19 cellular contexts compared by ENCODE assay signal in genomic region chr10:16425449-16425848, GRCh38. TPM values are rescaled to one million over a fixed set of nuclear protein-coding genes. Genes with fewer than 3 reads are reported as not detected.
DNase-seq lines count a peak whose midpoint lies in the region; ATAC-seq, FAIRE-seq and TF ChIP-seq lines count a peak whose summit lies in the region.
"Had no signal": no experiment of that assay in that cellular context is flagged by ENCODE, and none has a peak within 500 bp of the region (broad histone marks: within the 10 kb centered on the region; RNA-seq: fewer than 3 reads in every experiment).

No MANE protein-coding gene starts in this region.

- no peak for TF ChIP-seq RAD21 in K562 (CRISPR knock-in tag; conservative IDR thresholded peaks at IDR 0.05 in 1 of 2, IDR thresholded peaks at IDR 0.05 in 1 of 2)

- no peak for FAIRE-seq in K562 (lab: Jason Lieb, UNC)
- FAIRE-seq: GM12878, H1 had no signal

- POLR2A ChIA-PET in K562 (lab: Yijun Ruan, JAX) = no interaction called here

- peaks cover 17% of the 10 kb centered on the region for H3K27me3 Mint-ChIP-seq in osteocyte (ENCODE audit: unreplicated experiment)

- peak; percentile 8 for DNase-seq in stimulated activated CD4-positive, alpha-beta T cell treated with anti-CD3 and anti-CD28 coated beads, Interleukin-4, amount 100 ng/mL, for 24 hours
- DNase-seq in stimulated activated CD4-positive, alpha-beta T cell treated with anti-CD3 and anti-CD28 coated beads, Interleukin-12 subunit alpha, Interleukin-12 subunit beta, amount 100 ng/mL, for 4 hours = no peak
- no peak for DNase-seq in K562 (ENCODE audit: extremely low read depth in 1 of 4, low spot score in 3 of 4)
- DNase-seq in occipital lobe (lab: John Stamatoyannopoulos, UW) = peak; percentile 15
- no peak for DNase-seq in SIG-M5 (lab: John Stamatoyannopoulos, UW)
- no peak for DNase-seq in AG08395 (ENCODE audit: low spot score)
- no peak for DNase-seq in osteocyte (ENCODE audit: extremely low spot score, unreplicated experiment)
- DNase-seq: 8988T; Calu3; CD8-positive, alpha-beta T cell; DMS79 treated with DMSO at 0.1 percent for 48 hours; EL had no signal

- no peak overlapping the region for H2AFZ ChIP-seq in K562 (ENCODE audit: low read depth, low read length)

- intact Hi-C loops in K562 (cut with micrococcal nuclease) = no loop called here

- H3K9me3 Mint-ChIP-seq in osteocyte (ENCODE audit: unreplicated experiment) = peaks cover 5% of the 10 kb centered on the region
- H3K9me3 Mint-ChIP-seq: CD8-positive, alpha-beta T cell had no signal

- H3K27me3 ChIP-seq in K562 (ENCODE audit: control insufficient read depth in 2 of 2, insufficient read depth in 2 of 2, low read length in 2 of 2) = peaks cover 9 to 22% of the 10 kb centered on the region in 2 experiments; a peak in 4 of 5 replicates
- H3K27me3 ChIP-seq: BLaER1 treated with 17β-estradiol and CSF1 and Interleukin-3, amounts not matched to agents 10 nM and 100 nM had no signal

- no peaks in the 10 kb centered on the region for H3K4me1 ChIP-seq in K562 (replicated peaks in 1 of 2; ENCODE audit: control insufficient read depth in 2 of 2, insufficient read depth in 2 of 2, low read length in 2 of 2)
- H3K4me1 ChIP-seq: BLaER1 treated with 17β-estradiol and CSF1 and Interleukin-3, amounts not matched to agents 10 nM and 100 nM; HAP-1 had no signal

- CTCF ChIA-PET in K562 (lab: Yijun Ruan, JAX; ENCODE audit: low intra/inter-chr PET ratio) = no interaction called here

- H3K36me3 Mint-ChIP-seq in osteocyte (ENCODE audit: unreplicated experiment) = no peaks in the 10 kb centered on the region
- H3K36me3 Mint-ChIP-seq: CD8-positive, alpha-beta T cell had no signal

- H3K4me3 Mint-ChIP-seq in osteocyte (ENCODE audit: unreplicated experiment) = no peak overlapping the region
- H3K4me3 Mint-ChIP-seq: B cell; CD8-positive, alpha-beta T cell had no signal

- WGBS in K562 (ENCODE audit: insufficient coverage, low coverage, missing lambda C conversion rate) = 0% methylated on average over 3 of the region's 3 CpGs

- no peak overlapping the region for H3K4me2 ChIP-seq in K562 (ENCODE audit: insufficient read depth, low read length)
- H3K4me2 ChIP-seq: BLaER1 treated with 17β-estradiol and CSF1 and Interleukin-3, amounts not matched to agents 10 nM and 100 nM had no signal

- TF ChIP-seq CTCF in K562 (IDR thresholded peaks at IDR 0.05 in 2 of 3, conservative IDR thresholded peaks at IDR 0.05 in 1 of 3; ENCODE audit: insufficient read depth in 2 of 3, low read depth in 1 of 3, low read length in 3 of 3) (no peak), osteocyte (IDR thresholded peaks at IDR 0.05) (no peak)

- ATAC-seq in K562 (no peak), GM21360 (IDR thresholded peaks at IDR 0.05; ENCODE audit: unreplicated experiment) (no peak)
- ATAC-seq: CD8-positive, alpha-beta T cell; GM12878 had no signal

- H3K9ac ChIP-seq in K562 (ENCODE audit: insufficient read depth in 1 of 2, low read depth in 2 of 2, low read length in 2 of 2) = no peak overlapping the region
- H3K9ac ChIP-seq: BLaER1 treated with 17β-estradiol and CSF1 and Interleukin-3, amounts not matched to agents 10 nM and 100 nM had no signal

- TF ChIP-seq EP300 in K562 (IDR thresholded peaks at IDR 0.05; ENCODE audit: low read length) = no peak

- no peaks in the 10 kb centered on the region; the same call in 1 of the 2 replicates for H4K20me1 ChIP-seq in K562 (replicated peaks; ENCODE audit: control insufficient read depth, insufficient read depth, low read length)
- H4K20me1 ChIP-seq: BLaER1 treated with 17β-estradiol and CSF1 and Interleukin-3, amounts not matched to agents 10 nM and 100 nM had no signal

- no peak overlapping the region for H3K27ac Mint-ChIP-seq in osteocyte (ENCODE audit: unreplicated experiment)
- H3K27ac Mint-ChIP-seq: B cell; CD8-positive, alpha-beta T cell had no signal

- no TSS peak for BruUV-seq in K562 (replicated peaks; lab: Mats Ljungman, UMichigan)

- TF ChIP-seq POLR2A in K562 (conservative IDR thresholded peaks at IDR 0.05) = no peak

- H3K4me3 ChIP-seq in K562 = no peak overlapping the region
- H3K4me3 ChIP-seq: BLaER1 treated with 17β-estradiol and CSF1 and Interleukin-3, amounts not matched to agents 10 nM and 100 nM; GM12878; HAP-1 had no signal

- no peaks in the 10 kb centered on the region; the same call in 1 of the 2 replicates for H3K9me3 ChIP-seq in K562 (replicated peaks; ENCODE audit: control insufficient read depth, insufficient read depth, low read depth, low read length)
- H3K9me3 ChIP-seq: HAP-1 had no signal

- no peaks in the 10 kb centered on the region for H3K36me3 ChIP-seq in K562 (ENCODE audit: control insufficient read depth, insufficient read depth, low read length)
- H3K36me3 ChIP-seq: BLaER1 treated with 17β-estradiol and CSF1 and Interleukin-3, amounts not matched to agents 10 nM and 100 nM; HAP-1 had no signal

- H3K79me2 ChIP-seq in K562 (ENCODE audit: control insufficient read depth, insufficient read depth, low read length) = no peaks in the 10 kb centered on the region

- in situ Hi-C loops in K562 (cut with MboI) = no loop called here

- no peaks in the 10 kb centered on the region for H3K9me1 ChIP-seq in K562 (ENCODE audit: control insufficient read depth, insufficient read depth, low read length)

- H3K27ac ChIP-seq in K562 (ENCODE audit: extremely low read depth, low read depth, low read length) = no peak overlapping the region
- H3K27ac ChIP-seq: BLaER1 treated with 17β-estradiol and CSF1 and Interleukin-3, amounts not matched to agents 10 nM and 100 nM; HL-60 had no signal

- no peaks in the 10 kb centered on the region for H3K4me1 Mint-ChIP-seq in osteocyte (ENCODE audit: unreplicated experiment)
- H3K4me1 Mint-ChIP-seq: B cell had no signal

TF ChIP-seq in K562, 482 proteins besides CTCF, POLR2A, EP300 and RAD21:
- TF ChIP-seq ZKSCAN3 (CRISPR knock-in tag; IDR thresholded peaks at IDR 0.05) (no peak), MYC (IDR thresholded peaks at IDR 0.05; ENCODE audit: low read depth, low read length) (no peak), MYC (CRISPR knock-in tag; IDR thresholded peaks at IDR 0.05; ENCODE audit: borderline replicate concordance, low read depth) (no peak), EGR1 (conservative IDR thresholded peaks at IDR 0.05) (peak; percentile 55), TCF3 (CRISPR knock-in tag; IDR thresholded peaks at IDR 0.05) (no peak), CBFB (CRISPR knock-in tag; IDR thresholded peaks at IDR 0.05) (no peak)
TF ChIP-seq in K562: peak in this region for 1.

RNA-seq across cellular contexts. Expression of gene PTER, which starts 11.4 kb away (rescaled TPM):
- 14.6 and 21.7 TPM in 2 replicates for total RNA-seq in K562 (2011; cell fraction: chromatin; rRNA removed; ENCODE audit: low replicate concordance)
- 8.0 and 12.0 TPM in 2 replicates for total RNA-seq in K562 (2011; cell fraction: nucleolus; rRNA removed)
- total RNA-seq in K562 (2011; cell fraction: nucleoplasm; rRNA removed) = 11.3 and 12.1 TPM in 2 replicates
- total RNA-seq in K562 (2014; rRNA removed) (17.9 and 20.2 TPM in 2 replicates), K562 (2014; rRNA removed; fragmentation: Illumina TruSeq; extraction: Trizol) (31.2 and 37.3 TPM in 2 replicates), K562 (2015; rRNA removed; fragmentation: Illumina TruSeq; extraction: Trizol) (29.4 and 31.9 TPM in 2 replicates), K562 (2021) (19.5 and 20.1 TPM in 2 replicates), occipital lobe (0.62 TPM), osteocyte (2.6 and 3.1 TPM in 2 replicates)
- polyA plus RNA-seq in K562 (2011; rRNA removed) (23.4 and 27.5 TPM in 2 replicates), K562 (2014; fragmentation: Illumina TruSeq; extraction: Trizol) (24.5 and 28.6 TPM in 2 replicates), K562 (2014; fragmentation: Nextera tagmentation; extraction: Ambion mirVana) (10 to 100 TPM; 32.9 to 42.1 TPM), K562 (2014; rRNA removed) (15.5 and 18.2 TPM in 2 replicates)
- polyA plus RNA-seq in K562 (2011; cell fraction: cytosol; rRNA removed) = 8.3 and 12.3 TPM in 2 replicates
- 8.9 and 12.7 TPM in 2 replicates for polyA plus RNA-seq in K562 (2011; cell fraction: nucleus; rRNA removed)
- 16.7 and 22.3 TPM in 2 replicates for polyA plus RNA-seq in K562 (2012)
- polyA minus RNA-seq in K562 (2011; rRNA and poly(A)+ RNA removed) = 42.9 and 43.4 TPM in 2 replicates
- 12.3 and 13.6 TPM in 2 replicates for polyA minus RNA-seq in K562 (2011; cell fraction: cytosol; rRNA and poly(A)+ RNA removed)
- polyA minus RNA-seq in K562 (2011; cell fraction: nucleus; rRNA and poly(A)+ RNA removed) = 10.6 and 22.3 TPM in 2 replicates

Comparison
In these comparisons a context has a peak if more than half of its experiments do, and no peak if none do; other contexts are left out.
1. DNase-seq: peak in stimulated activated CD4-positive, alpha-beta T cell treated with anti-CD3 and anti-CD28 coated beads, Interleukin-4, amount 100 ng/mL, for 24 hours (single experiment) and occipital lobe (single experiment); none in stimulated activated CD4-positive, alpha-beta T cell treated with anti-CD3 and anti-CD28 coated beads, Interleukin-12 subunit alpha, Interleukin-12 subunit beta, amount 100 ng/mL, for 4 hours (single experiment), K562 (0 of 4), SIG-M5 (single experiment), AG08395 (single experiment) and osteocyte (single experiment).